Comparison of ENCODE assay signal across 18 cellular contexts in genomic region chr6:133947302-133947900, GRCh38. TPM values are rescaled to one million over a fixed set of nuclear protein-coding genes. Genes with fewer than 3 reads are reported as not detected.
A peak's percentile ranks its signal among the peaks of the same experiment; 100 is the strongest.
DNase-seq lines count a peak whose midpoint lies in the region; ATAC-seq and TF ChIP-seq lines count a peak whose summit lies in the region.
"Had no signal": no experiment of that assay in that cellular context is flagged by ENCODE, and none has a peak within 500 bp of the region (broad histone marks: within the 10 kb centered on the region; RNA-seq: fewer than 3 reads in every experiment).

No MANE protein-coding gene starts in this region.

- no peak overlapping the region for H2AK5ac ChIP-seq in H9 (ENCODE audit: insufficient read length, low read length)

- H4K20me1 ChIP-seq in H9 (ENCODE audit: control insufficient read depth, insufficient read depth, insufficient read length) = no peaks in the 10 kb centered on the region

- no peak overlapping the region for H3K9ac ChIP-seq in H9 (ENCODE audit: extremely low read depth, insufficient read length, low read length)
- H3K9ac ChIP-seq: parathyroid adenoma had no signal

- no peak overlapping the region for H4K91ac ChIP-seq in H9 (ENCODE audit: insufficient read length, low read depth, low read length)

- no peak overlapping the region for H3K14ac ChIP-seq in H9 (ENCODE audit: insufficient read depth, low read length)

- H3K56ac ChIP-seq in H9 (ENCODE audit: insufficient read length, low read depth, low read length) = no peak overlapping the region

- WGBS in H9 (ENCODE audit: extremely low coverage, insufficient read length, low lambda C conversion rate) = no CpG with 5 or more reads among the region's 1 CpG

- TF ChIP-seq CTCF in VCaP (conservative IDR thresholded peaks at IDR 0.05) (no peak), H9 (conservative IDR thresholded peaks at IDR 0.05) (no peak)

- no peaks in the 10 kb centered on the region for H3K36me3 Mint-ChIP-seq in H9 (ENCODE audit: insufficient read depth in 1 of 3, low read depth in 3 of 3)

- H3K79me2 ChIP-seq in H9 (ENCODE audit: insufficient read depth, low read length) = no peaks in the 10 kb centered on the region
- H3K79me2 ChIP-seq: parathyroid adenoma had no signal

- H3K4me2 ChIP-seq in H9 (ENCODE audit: insufficient read depth, insufficient read length, low read length) = no peak overlapping the region

- no peak overlapping the region for H4K8ac ChIP-seq in H9 (replicated peaks; ENCODE audit: insufficient read length, low read depth, low read length)

- H3T11ph ChIP-seq in H9 (ENCODE audit: low read length) = no peak overlapping the region

- H3K27ac ChIP-seq in VCaP (peak overlapping the region; percentile 97), H9 (ENCODE audit: insufficient read length, low read depth, low read length) (no peak overlapping the region)
- H3K27ac ChIP-seq: parathyroid adenoma, skin epidermis had no signal

- ATAC-seq in esophagus mucosa = no peak

- H3K4me1 ChIP-seq in H9 (ENCODE audit: insufficient read depth, low read length) = no peaks in the 10 kb centered on the region; the same call in 1 of the 2 replicates
- H3K4me1 ChIP-seq: parathyroid adenoma had no signal

- H2BK5ac ChIP-seq in H9 (ENCODE audit: insufficient read length, low read length) = no peak overlapping the region

- H3K9me3 Mint-ChIP-seq in H9 = no peaks in the 10 kb centered on the region
- H3K9me3 Mint-ChIP-seq: activated CD4-positive, alpha-beta T cell treated with anti-CD3 and anti-CD28 coated beads, Interleukin-2, amount 10 ng/mL, durations not matched to agents 7 days and 5 days; central memory CD8-positive, alpha-beta T cell had no signal

- H3K27me3 ChIP-seq in H9 (ENCODE audit: insufficient read depth, low read length) = no peaks in the 10 kb centered on the region

- peaks cover 6 to 13% of the 10 kb centered on the region in 2 experiments for H3K4me1 Mint-ChIP-seq in H9

- H3K18ac ChIP-seq in H9 (ENCODE audit: insufficient read length, low read depth, low read length) = no peak overlapping the region

- H3K4me3 Mint-ChIP-seq in H9 = no peak overlapping the region
- H3K4me3 Mint-ChIP-seq: activated CD4-positive, alpha-beta T cell treated with anti-CD3 and anti-CD28 coated beads, Interleukin-2, amount 10 ng/mL, durations not matched to agents 7 days and 5 days; central memory CD8-positive, alpha-beta T cell had no signal

- H3K9me3 ChIP-seq in H9 (ENCODE audit: control insufficient read depth, low read depth, low read length) = no peaks in the 10 kb centered on the region

- no peak overlapping the region for H4K5ac ChIP-seq in H9 (ENCODE audit: insufficient read length, low read depth, low read length)

- no peak overlapping the region for H3K23ac ChIP-seq in H9 (ENCODE audit: insufficient read length, low read depth, low read length)

- H2BK12ac ChIP-seq in H9 (ENCODE audit: insufficient read length, low read depth, low read length) = no peak overlapping the region

- no peak overlapping the region for H2AFZ ChIP-seq in H9 (ENCODE audit: low read length)
- H2AFZ ChIP-seq: parathyroid adenoma had no signal

- DNase-seq in DMS153 (lab: John Stamatoyannopoulos, UW) = peak; percentile 90
- DNase-seq in NCI-H1694 treated with DMSO at 0.1 percent for 48 hours (lab: John Stamatoyannopoulos, UW) = peak; percentile 87
- peak; percentile 60 for DNase-seq in mucosa of gallbladder (ENCODE audit: low spot score)
- no peak for DNase-seq in H9
- no peak for DNase-seq in GM19238 (ENCODE audit: insufficient read length, low spot score)
- no peak for DNase-seq in hepatic stellate cell (ENCODE audit: low spot score)
- DNase-seq: activated CD4-positive, alpha-beta T cell treated with anti-CD3 and anti-CD28 coated beads, Interleukin-2, amount 10 ng/mL, durations not matched to agents 7 days and 5 days; activated CD8-positive, alpha-beta memory T cell treated with anti-CD3 and anti-CD28 coated beads, Interleukin-2, amount 50 U/mL, for 48 hours; activated gamma-delta T cell treated with Interleukin-2 at 50 U/mL for 16 hours; amygdala; Calu3; NCI-H748 treated with DMSO at 0.1 percent for 48 hours; stimulated activated CD4-positive, alpha-beta T cell treated with anti-CD3 and anti-CD28 coated beads, Interleukin-4, amount 100 ng/mL, for 24 hours had no signal

- H3K27me3 Mint-ChIP-seq in H9 (ENCODE audit: low read depth) = peaks cover 21% of the 10 kb centered on the region
- H3K27me3 Mint-ChIP-seq: activated CD4-positive, alpha-beta T cell treated with anti-CD3 and anti-CD28 coated beads, Interleukin-2, amount 10 ng/mL, durations not matched to agents 7 days and 5 days had no signal

- no peak overlapping the region for H2BK120ac ChIP-seq in H9 (ENCODE audit: low read depth, low read length, poor library complexity, severe bottlenecking)

- H2BK20ac ChIP-seq in H9 (ENCODE audit: low read depth, low read length, poor library complexity, severe bottlenecking) = no peak overlapping the region

- no peak overlapping the region for H3K27ac Mint-ChIP-seq in H9
- H3K27ac Mint-ChIP-seq: activated CD4-positive, alpha-beta T cell treated with anti-CD3 and anti-CD28 coated beads, Interleukin-2, amount 10 ng/mL, durations not matched to agents 7 days and 5 days had no signal

- no peak overlapping the region for H2BK15ac ChIP-seq in H9 (ENCODE audit: low read depth, low read length)

- H3K4ac ChIP-seq in H9 (ENCODE audit: low read depth, low read length) = no peak overlapping the region

- no peaks in the 10 kb centered on the region for H3K79me1 ChIP-seq in H9 (ENCODE audit: insufficient read depth, low read depth, low read length, poor library complexity, severe bottlenecking)

- peaks cover 3% of the 10 kb centered on the region for H3K23me2 ChIP-seq in H9 (ENCODE audit: insufficient read length, low read depth, low read length, poor library complexity, severe bottlenecking)

RNA-seq across cellular contexts. Expression of gene TBPL1, which starts 5.6 kb away (rescaled TPM):
- total RNA-seq in mucosa of gallbladder = 24.5 TPM
- 49.7 and 50.0 TPM in 2 replicates for total RNA-seq in H9 (2021)
- 11.4 TPM for total RNA-seq in esophagus mucosa

RNA-seq across cellular contexts. Expression of gene TCF21, which starts 58.5 kb away (rescaled TPM):
- total RNA-seq in mucosa of gallbladder = 10.9 TPM
- not detected in 2 replicates for total RNA-seq in H9 (2021)
- total RNA-seq in esophagus mucosa = 0.72 TPM
- total RNA-seq: activated CD4-positive, alpha-beta T cell treated with anti-CD3 and anti-CD28 coated beads, Interleukin-2, amount 10 ng/mL, durations not matched to agents 7 days and 5 days; Calu3 had no signal

Comparison
In these comparisons a context has a peak if more than half of its experiments do, and no peak if none do; other contexts are left out.
1. DNase-seq: peak in DMS153 (single experiment), NCI-H1694 treated with DMSO at 0.1 percent for 48 hours (single experiment) and mucosa of gallbladder (single experiment); none in H9 (single experiment), GM19238 (single experiment) and hepatic stellate cell (single experiment).